8 cellular contexts compared by ENCODE assay signal in genomic region chr6:43491750-43492661, GRCh38. TPM values are rescaled to one million over a fixed set of nuclear protein-coding genes. Genes with fewer than 3 reads are reported as not detected.
A peak's percentile ranks its signal among the peaks of the same experiment; 100 is the strongest.
DNase-seq lines count a peak whose midpoint lies in the region; ATAC-seq and TF ChIP-seq lines count a peak whose summit lies in the region.

No MANE protein-coding gene starts in this region.

- H3K36me3 ChIP-seq in RWPE2 (ENCODE audit: low read depth): peaks cover 7% of the 10 kb centered on the region

- intact Hi-C loops in posterior cingulate gyrus (cut with DNase I): no loop called here

- H3K4me3 ChIP-seq in RWPE2 (ENCODE audit: severe bottlenecking) (no peak overlapping the region), fibroblast of villous mesenchyme (ENCODE audit: low read depth, low read length) (peak overlapping the region; percentile 4)

- no peaks in the 10 kb centered on the region for H3K9me3 ChIP-seq in RWPE2 (ENCODE audit: severe bottlenecking)

- ATAC-seq in RWPE2 (ENCODE audit: low read depth) (peak; percentile 60), HG03520 (IDR thresholded peaks at IDR 0.05; ENCODE audit: unreplicated experiment) (no peak), GM19328 (IDR thresholded peaks at IDR 0.05; ENCODE audit: unreplicated experiment) (no peak), HG02571 (IDR thresholded peaks at IDR 0.05; ENCODE audit: unreplicated experiment) (no peak)

- H3K27ac ChIP-seq in RWPE2 (ENCODE audit: poor library complexity, severe bottlenecking): no peak overlapping the region

- H3K27me3 ChIP-seq in RWPE2 (ENCODE audit: insufficient read depth, poor library complexity, severe bottlenecking): no peaks in the 10 kb centered on the region

- TF ChIP-seq CTCF in RWPE2 (IDR thresholded peaks at IDR 0.05; ENCODE audit: poor library complexity, severe bottlenecking) (no peak), fibroblast of villous mesenchyme (IDR thresholded peaks at IDR 0.05; ENCODE audit: insufficient read depth, low read depth, low read length) (no peak)

- H3K4me1 ChIP-seq in RWPE2 (ENCODE audit: insufficient read depth, poor library complexity, severe bottlenecking): peaks cover 59% of the 10 kb centered on the region

- DNase-seq in DMS 273 treated with DMSO at 0.1 percent for 48 hours (lab: John Stamatoyannopoulos, UW) (peak; percentile 22), RWPE2 (ENCODE audit: low spot score) (peak; percentile 90), fibroblast of villous mesenchyme (ENCODE audit: low read depth) (peak; percentile 68), posterior cingulate gyrus (peak; percentile 81 to 98 (median 94)), SHP77 treated with DMSO at 0.1 percent for 48 hours (lab: John Stamatoyannopoulos, UW) (no peak)

RNA-seq across cellular contexts. Expression of gene TJAP1, which starts 14.6 kb away (rescaled TPM):
- 13.4 and 13.9 TPM in 2 replicates for total RNA-seq in fibroblast of villous mesenchyme

RNA-seq across cellular contexts. Expression of gene LRRC73, which starts 18.1 kb away (rescaled TPM):
- under 0.01 TPM in 2 replicates for total RNA-seq in fibroblast of villous mesenchyme

RNA-seq across cellular contexts. Expression of gene YIPF3, which starts 24.7 kb away (rescaled TPM):
- 57.3 and 92.8 TPM in 2 replicates for total RNA-seq in fibroblast of villous mesenchyme

RNA-seq across cellular contexts. Expression of gene POLR1C, which starts 24.9 kb away (rescaled TPM):
- total RNA-seq in fibroblast of villous mesenchyme: 28.5 and 35.8 TPM in 2 replicates

RNA-seq across cellular contexts. Expression of gene DLK2, which starts 36.7 kb away (rescaled TPM):
- total RNA-seq in fibroblast of villous mesenchyme: 0.64 and 1.7 TPM in 2 replicates
